Comparison of ENCODE assay signal across 8 cellular contexts in the genomic region with DNA sequence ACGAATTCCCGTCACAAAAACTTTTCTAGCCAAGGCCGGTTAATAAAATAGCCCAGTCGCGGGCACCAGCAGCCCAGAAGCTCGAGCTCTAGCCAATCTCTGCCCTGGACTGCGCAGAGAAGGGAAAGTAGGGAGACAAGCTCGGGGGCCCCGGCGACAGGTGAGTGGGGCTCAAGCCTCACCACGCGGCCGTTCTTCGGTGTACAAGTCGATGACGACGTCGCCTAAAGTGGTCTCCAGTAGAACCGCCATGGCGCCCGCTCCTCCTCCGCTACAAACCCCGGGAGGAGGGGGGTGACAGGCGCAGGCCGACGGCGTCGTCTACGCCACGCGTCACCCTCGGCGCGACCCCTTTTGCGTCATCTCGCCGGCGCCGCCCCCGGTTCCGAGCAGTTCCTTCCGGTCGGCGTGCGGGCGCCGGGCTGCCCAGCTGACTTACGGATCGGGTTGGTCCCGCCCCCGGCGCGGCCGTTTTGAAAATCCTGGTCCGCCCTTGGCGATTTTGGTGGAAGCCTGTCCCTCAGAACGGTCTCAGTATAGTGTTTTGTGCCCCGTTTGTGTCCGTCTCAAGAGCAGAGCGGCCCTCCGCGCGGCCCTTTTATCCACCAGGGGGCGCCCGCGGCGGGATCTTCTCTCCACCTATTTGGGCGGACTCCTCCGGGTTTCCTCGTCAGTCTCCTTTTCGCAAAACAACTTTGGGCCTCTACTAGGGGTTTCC. TPM values are rescaled to one million over a fixed set of nuclear protein-coding genes. Genes with fewer than 3 reads are reported as not detected.
A peak's percentile ranks its signal among the peaks of the same experiment; 100 is the strongest.
DNase-seq lines count a peak whose midpoint lies in the region; ATAC-seq and TF ChIP-seq lines count a peak whose summit lies in the region.

A gene with protein sequence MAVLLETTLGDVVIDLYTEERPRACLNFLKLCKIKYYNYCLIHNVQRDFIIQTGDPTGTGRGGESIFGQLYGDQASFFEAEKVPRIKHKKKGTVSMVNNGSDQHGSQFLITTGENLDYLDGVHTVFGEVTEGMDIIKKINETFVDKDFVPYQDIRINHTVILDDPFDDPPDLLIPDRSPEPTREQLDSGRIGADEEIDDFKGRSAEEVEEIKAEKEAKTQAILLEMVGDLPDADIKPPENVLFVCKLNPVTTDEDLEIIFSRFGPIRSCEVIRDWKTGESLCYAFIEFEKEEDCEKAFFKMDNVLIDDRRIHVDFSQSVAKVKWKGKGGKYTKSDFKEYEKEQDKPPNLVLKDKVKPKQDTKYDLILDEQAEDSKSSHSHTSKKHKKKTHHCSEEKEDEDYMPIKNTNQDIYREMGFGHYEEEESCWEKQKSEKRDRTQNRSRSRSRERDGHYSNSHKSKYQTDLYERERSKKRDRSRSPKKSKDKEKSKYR (minus strand): TSS at position 290 of the 718 bp plus-strand sequence. CDS start 38 bp downstream, at position 252.

- peak within 1 kb of the TSS; percentile 97 for H3K4me2 ChIP-seq in PC-3 (ENCODE audit: low read length)

- intact Hi-C loops in PC-3 (cut with micrococcal nuclease): loop anchor here (5.0 to 10.0 kb wide), 2 partner anchors 101 to 379 kb away; a partner anchor contains a TSS

- H3K4me3 ChIP-seq in PC-3 (ENCODE audit: low read length): peak within 1 kb of the TSS; percentile 95
- peak within 1 kb of the TSS; percentile 86 for H3K4me3 ChIP-seq in epithelial cell of proximal tubule (ENCODE audit: low read depth, low read length)
- H3K4me3 ChIP-seq in mucosa of stomach (ENCODE audit: low read length): peak within 1 kb of the TSS; percentile 91

- H3F3A ChIP-seq in PC-3 (ENCODE audit: low read length, unreplicated experiment): no peaks in the 10 kb centered on the region

- ATAC-seq in GM21529 (IDR thresholded peaks at IDR 0.05; ENCODE audit: unreplicated experiment) (peak; percentile 90), PC-3 (peak; percentile 88)

- peak within 1 kb of the TSS; percentile 90 for H3K27ac ChIP-seq in PC-3 (ENCODE audit: low read length)

- POLR2A ChIA-PET in PC-3 (lab: Charles Lee; ENCODE audit: unreplicated experiment): no interaction called here

- H3K27me3 ChIP-seq in PC-3 (ENCODE audit: low read length): no peaks in the 10 kb centered on the region
- peaks cover 5% of the 10 kb centered on the region for H3K27me3 ChIP-seq in mucosa of stomach (ENCODE audit: control insufficient read depth, insufficient read depth, low read length)

- DNase-seq in DMS53 (lab: John Stamatoyannopoulos, UW): peak; percentile 95
- peak; percentile 90 for DNase-seq in PC-3
- DNase-seq in activated T-cell treated with anti-CD3 and anti-CD28 coated beads, Interleukin-2, amount 50 U/mL, for 1 hour: peak; percentile 98
- peak; percentile 30 for DNase-seq in epithelial cell of proximal tubule (ENCODE audit: low read depth)
- DNase-seq in stimulated activated CD8-positive, alpha-beta memory T cell treated with anti-CD3 and anti-CD28 coated beads, Interleukin-7, amount 100 ng/mL, for 1 hour (ENCODE audit: low read depth in 2 of 2): peak; percentile 93 to 96

- CTCF ChIA-PET in PC-3 (lab: Charles Lee): no interaction called here

- no peaks in the 10 kb centered on the region for H4K20me1 ChIP-seq in PC-3 (ENCODE audit: low read length)

- H3K4me3 Mint-ChIP-seq in IgD-negative memory B cell: peak within 1 kb of the TSS; percentile 98 to 99 (median 98)

- H3K36me3 ChIP-seq in PC-3 (ENCODE audit: low read depth, low read length) (peaks cover under 1% of the 10 kb centered on the region; the same call in 1 of the 2 replicates), mucosa of stomach (ENCODE audit: control insufficient read depth, insufficient read depth, low read length) (no peaks in the 10 kb centered on the region)

- no peaks in the 10 kb centered on the region for H3K9me2 ChIP-seq in PC-3 (replicated peaks; ENCODE audit: low read length)

- H3K79me2 ChIP-seq in PC-3 (ENCODE audit: low read length): peaks cover 44% of the 10 kb centered on the region

- peaks cover 12% of the 10 kb centered on the region for H3K4me1 ChIP-seq in PC-3 (ENCODE audit: insufficient read depth, low read length)
- peaks cover 9% of the 10 kb centered on the region for H3K4me1 ChIP-seq in mucosa of stomach (ENCODE audit: control insufficient read depth, insufficient read depth, low read length)

- H3K4me1 Mint-ChIP-seq in IgD-negative memory B cell: peaks cover 23 to 29% (median 26%) of the 10 kb centered on the region in 3 donors

- H3K9me3 Mint-ChIP-seq in IgD-negative memory B cell: no peaks in the 10 kb centered on the region

- TF ChIP-seq CTCF in PC-3 (conservative IDR thresholded peaks at IDR 0.05; ENCODE audit: low read depth, low read length) (peak; percentile 90), epithelial cell of proximal tubule (conservative IDR thresholded peaks at IDR 0.05; ENCODE audit: low read depth, low read length) (peak; percentile 87)

- no TSS peak for BruUV-seq in PC-3 (replicated peaks; lab: Mats Ljungman, UMichigan)

- peak within 1 kb of the TSS; percentile 100 for H3K27ac Mint-ChIP-seq in IgD-negative memory B cell

- H3K9ac ChIP-seq in PC-3 (ENCODE audit: low read length) (peak within 1 kb of the TSS; percentile 93), mucosa of stomach (ENCODE audit: low read length) (peak within 1 kb of the TSS; percentile 96)

- peak within 1 kb of the TSS; percentile 92 for H2AFZ ChIP-seq in PC-3 (ENCODE audit: low read length)

- H3K9me3 ChIP-seq in PC-3 (ENCODE audit: low read length) (no peaks in the 10 kb centered on the region), mucosa of stomach (ENCODE audit: control insufficient read depth, low read length) (no peaks in the 10 kb centered on the region)

- H3K36me3 Mint-ChIP-seq in IgD-negative memory B cell: no peaks in the 10 kb centered on the region

- no peaks in the 10 kb centered on the region for H3K27me3 Mint-ChIP-seq in IgD-negative memory B cell

RNA-seq across cellular contexts. Expression of the gene that starts here (rescaled TPM):
- polyA plus RNA-seq in IgD-negative memory B cell: 11.1 TPM
- total RNA-seq in PC-3 (2014; rRNA removed): 11.1 and 12.8 TPM in 2 replicates
- total RNA-seq in epithelial cell of proximal tubule: 20.9 and 33.0 TPM in 2 replicates

Comparison
In these comparisons a context has a peak if more than half of its experiments do, and no peak if none do; other contexts are left out.
1. Peak in every context shown above with its lines: DNase-seq, ATAC-seq, H3K4me3 ChIP-seq and H3K27ac ChIP-seq.
2. DNase-seq: peak in every context shown above with its lines; median percentile 98 in activated T-cell treated with anti-CD3 and anti-CD28 coated beads, Interleukin-2, amount 50 U/mL, for 1 hour; 95 in DMS53; 94 in stimulated activated CD8-positive, alpha-beta memory T cell treated with anti-CD3 and anti-CD28 coated beads, Interleukin-7, amount 100 ng/mL, for 1 hour; 90 in PC-3; 30 in epithelial cell of proximal tubule.